ENCODE assay signal across 9 cellular contexts in the genomic region with DNA sequence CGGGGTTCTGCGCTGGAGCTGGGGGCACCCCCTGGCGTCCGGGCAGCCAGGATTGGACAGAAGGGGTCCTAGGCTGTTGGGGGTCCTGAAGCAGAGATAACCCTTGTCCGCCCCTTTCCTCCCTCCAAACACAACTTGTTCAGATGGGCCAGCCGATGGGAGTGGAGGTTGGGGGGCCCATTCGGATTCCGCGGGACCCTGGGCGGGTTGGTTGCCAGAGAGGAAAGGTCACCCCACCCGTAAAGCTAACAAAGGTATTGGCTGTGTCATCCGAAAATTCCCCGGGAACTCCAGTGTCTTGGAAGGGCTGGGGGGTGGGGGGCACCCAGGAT. TPM values are rescaled to one million over a fixed set of nuclear protein-coding genes. Genes with fewer than 3 reads are reported as not detected.
DNase-seq lines count a peak whose midpoint lies in the region; ATAC-seq and TF ChIP-seq lines count a peak whose summit lies in the region.
"Had no signal": no experiment of that assay in that cellular context is flagged by ENCODE, and none has a peak within 500 bp of the region (broad histone marks: within the 10 kb centered on the region; RNA-seq: fewer than 3 reads in every experiment).

No MANE protein-coding gene starts in this region.

- H3K27ac ChIP-seq in DOHH2 (ENCODE audit: low read depth, low read length) (no peak overlapping the region), SJSA1 (no peak overlapping the region), gastroesophageal sphincter (peak overlapping the region in 3 of 4 donors; percentile 74 to 80 (median 79)), rectal smooth muscle tissue (ENCODE audit: low read depth, low read length) (no peak overlapping the region), foreskin keratinocyte (no peak overlapping the region)

- H3K36me3 ChIP-seq in DOHH2 (ENCODE audit: control insufficient read depth, low read length) (no peaks in the 10 kb centered on the region), SJSA1 (no peaks in the 10 kb centered on the region), gastroesophageal sphincter (no peaks in the 10 kb centered on the region), rectal smooth muscle tissue (ENCODE audit: control insufficient read depth, insufficient read depth, low read length) (no peaks in the 10 kb centered on the region)

- peaks cover 13% of the 10 kb centered on the region for H3K4me1 ChIP-seq in DOHH2 (ENCODE audit: control insufficient read depth, low read length)
- peaks cover 31% of the 10 kb centered on the region for H3K4me1 ChIP-seq in SJSA1 (replicated peaks)
- peaks cover 0 to 65% (median 17%) of the 10 kb centered on the region in 3 donors for H3K4me1 ChIP-seq in gastroesophageal sphincter
- peaks cover 20% of the 10 kb centered on the region for H3K4me1 ChIP-seq in rectal smooth muscle tissue (ENCODE audit: control insufficient read depth, insufficient read depth, low read length)
- no peaks in the 10 kb centered on the region for H3K4me1 ChIP-seq in foreskin keratinocyte

- TF ChIP-seq POLR2A in gastroesophageal sphincter (IDR thresholded peaks at IDR 0.05): no peak

- H3K4me2 ChIP-seq in DOHH2 (ENCODE audit: low read length): peak overlapping the region; percentile 95

- ATAC-seq in gastroesophageal sphincter (no peak), foreskin keratinocyte (no peak)

- H3K4me3 ChIP-seq in DOHH2 (ENCODE audit: low read length) (peak overlapping the region; percentile 77), SJSA1 (peak overlapping the region; percentile 62), gastroesophageal sphincter (peak overlapping the region in 1 of 2 donors; percentile 77), rectal smooth muscle tissue (ENCODE audit: low read length) (peak overlapping the region; percentile 61)

- H3K27me3 ChIP-seq in DOHH2 (ENCODE audit: control insufficient read depth, low read length) (peaks cover 50% of the 10 kb centered on the region), SJSA1 (replicated peaks) (no peaks in the 10 kb centered on the region), gastroesophageal sphincter (peaks cover 71% of the 10 kb centered on the region), rectal smooth muscle tissue (ENCODE audit: control insufficient read depth, insufficient read depth, low read length) (no peaks in the 10 kb centered on the region), foreskin keratinocyte (peaks cover 85% of the 10 kb centered on the region)

- H3K9me2 ChIP-seq in DOHH2 (replicated peaks; ENCODE audit: control insufficient read depth, low read length): no peaks in the 10 kb centered on the region

- TF ChIP-seq CTCF in DOHH2 (IDR thresholded peaks at IDR 0.05; ENCODE audit: low read depth, low read length, poor library complexity, severe bottlenecking) (no peak), gastroesophageal sphincter (IDR thresholded peaks at IDR 0.05) (no peak), foreskin keratinocyte (conservative IDR thresholded peaks at IDR 0.05) (no peak)

- H3K9me3 ChIP-seq in DOHH2 (ENCODE audit: control insufficient read depth, insufficient read depth, low read length) (no peaks in the 10 kb centered on the region), SJSA1 (replicated peaks) (no peaks in the 10 kb centered on the region), gastroesophageal sphincter (no peaks in the 10 kb centered on the region)

- no peaks in the 10 kb centered on the region for H3F3A ChIP-seq in DOHH2 (ENCODE audit: control insufficient read depth, insufficient read depth)

- H3K9ac ChIP-seq in rectal smooth muscle tissue (ENCODE audit: low read length): no peak overlapping the region

- no peak for DNase-seq in SJSA1 (ENCODE audit: low read depth in 1 of 2, low spot score in 2 of 2)
- no peak for DNase-seq in SW480 (ENCODE audit: low spot score)
- no peak for DNase-seq in foreskin keratinocyte
- DNase-seq in NCI-H446 (lab: John Stamatoyannopoulos, UW): no peak
- DNase-seq in stimulated activated CD4-positive, alpha-beta T cell treated with anti-CD3 and anti-CD28 coated beads, Interleukin-2, amount 100 ng/mL, for 48 hours: no peak

- no peak for TF ChIP-seq EP300 in gastroesophageal sphincter (IDR thresholded peaks at IDR 0.05)

- H4K20me1 ChIP-seq in DOHH2 (ENCODE audit: control insufficient read depth, insufficient read depth, low read depth, low read length): peaks cover 16% of the 10 kb centered on the region; the same call in 1 of the 2 replicates

- WGBS in gastroesophageal sphincter (ENCODE audit: low coverage in 1 of 2), 2 donors: no CpG with 5 or more reads among the region's 13 CpGs

- no peaks in the 10 kb centered on the region for H3K79me2 ChIP-seq in DOHH2 (ENCODE audit: control insufficient read depth, low read length)

RNA-seq across cellular contexts. Expression of gene FAM222A, which starts 1.3 kb away (rescaled TPM):
- 7.4 and 7.8 TPM in 2 replicates for total RNA-seq in SJSA1 (2014; rRNA removed; shearing (Covaris generic))
- total RNA-seq in gastroesophageal sphincter: 1 to 10 TPM in 2 of 4 donors, under 1 TPM in 2; 0.54 to 3.7 (median 0.92) TPM
- total RNA-seq in foreskin keratinocyte: 0.31 and 0.53 TPM in 2 replicates
- polyA plus RNA-seq in foreskin keratinocyte: 0.37 and 0.39 TPM in 2 replicates
- total RNA-seq: bronchial epithelial cell had no signal

Comparison
In these comparisons a context has a peak if more than half of its experiments do, and no peak if none do; other contexts are left out.
1. H3K27ac ChIP-seq: peak in gastroesophageal sphincter (3 of 4); none in DOHH2 (single experiment), SJSA1 (single experiment), rectal smooth muscle tissue (single experiment) and foreskin keratinocyte (single experiment).